ENCODE assay signal across 33 cellular contexts in genomic region chr1:224906340-224906739, GRCh38. TPM values are rescaled to one million over a fixed set of nuclear protein-coding genes. Genes with fewer than 3 reads are reported as not detected.
"Had no signal": no experiment of that assay in that cellular context is flagged by ENCODE, and none has a peak within 500 bp of the region (broad histone marks: within the 10 kb centered on the region; RNA-seq: fewer than 3 reads in every experiment).

No MANE protein-coding gene starts in this region.

- H3K4me3 ChIP-seq: adrenal gland, body of pancreas, breast epithelium had no signal

- H3K36me3 ChIP-seq: adrenal gland, brain microvascular endothelial cell, breast epithelium had no signal

- H3K9me3 ChIP-seq: adrenal gland had no signal

- H3K4me1 ChIP-seq: adrenal gland, body of pancreas, breast epithelium had no signal

- ATAC-seq: activated CD8-positive, alpha-beta T cell treated with anti-CD3 and anti-CD28 coated beads for 36 hours; activated naive CD4-positive, alpha-beta T cell treated with anti-CD3 and anti-CD28 coated beads, Interleukin-2, amount 50 U/mL, for 72 hours; activated T-cell treated with anti-CD3 and anti-CD28 coated beads, Interleukin-2, amount 50 U/mL, for 4 hours; activated T-cell treated with anti-CD3 and anti-CD28 coated beads, Interleukin-2, amount 50 U/mL, for 72 hours; activated T-helper 17 cell treated with anti-CD3 and anti-CD28 coated beads, Interleukin-2, amount 50 U/mL, for 72 hours; body of pancreas had no signal

- FAIRE-seq: astrocyte, TTC549 had no signal

- DNase-seq: activated B cell treated with CpG ODN at 0.5 μM for 24 hours; activated CD4-positive, alpha-beta memory T cell treated with anti-CD3 and anti-CD28 coated beads for 36 hours; activated CD4-positive, alpha-beta T cell treated with anti-CD3 and anti-CD28 coated beads for 4 hours; activated CD4-positive, alpha-beta T cell treated with anti-CD3 and anti-CD28 coated beads, Interleukin-2, amount 10 ng/mL, durations not matched to agents 24 days and 14 days; activated CD4-positive, alpha-beta T cell treated with anti-CD3 and anti-CD28 coated beads, Interleukin-2, amount 50 U/mL, for 1 hour; activated CD4-positive, alpha-beta T cell treated with anti-CD3 and anti-CD28 coated beads, Interleukin-2, amount 50 U/mL, for 4 hours; activated CD4-positive, CD25-positive, alpha-beta regulatory T cell treated with anti-CD3 and anti-CD28 coated beads, Interleukin-2, amount 50 U/mL, for 72 hours; activated CD8-positive, alpha-beta memory T cell treated with anti-CD3 and anti-CD28 coated beads, Interleukin-2, amount 50 U/mL, for 4 hours; activated CD8-positive, alpha-beta T cell treated with anti-CD3 and anti-CD28 coated beads for 36 hours; activated effector memory CD4-positive, alpha-beta T cell treated with anti-CD3 and anti-CD28 coated beads, Interleukin-2, amount 50 U/mL, for 16 hours; activated gamma-delta T cell treated with Interleukin-2 at 50 U/mL for 16 hours; activated naive CD4-positive, alpha-beta T cell; activated naive CD4-positive, alpha-beta T cell treated with anti-CD3 and anti-CD28 coated beads for 36 hours; activated naive CD4-positive, alpha-beta T cell treated with anti-CD3 and anti-CD28 coated beads, Interleukin-2, amount 50 U/mL, for 16 hours; activated naive CD8-positive, alpha-beta T cell treated with anti-CD3 and anti-CD28 coated beads for 36 hours; activated T-cell treated with anti-CD3 and anti-CD28 coated beads for 4 hours; activated T-cell treated with anti-CD3 and anti-CD28 coated beads, Interleukin-2, amount 50 U/mL, for 1 hour; activated T-cell treated with anti-CD3 and anti-CD28 coated beads, Interleukin-2, amount 50 U/mL, for 4 hours; activated T-cell treated with anti-CD3 and anti-CD28 coated beads, Interleukin-2, amount 50 U/mL, for 72 hours; adrenal gland; amniotic stem cell; aorta; body of pancreas; brain microvascular endothelial cell; central memory CD4-positive, alpha-beta T cell; T-helper 2 cell; T-helper 9 cell had no signal

- H3K27me3 ChIP-seq: adrenal gland, body of pancreas, brain microvascular endothelial cell, breast epithelium had no signal

- H3K27ac ChIP-seq: adrenal gland, body of pancreas, brain microvascular endothelial cell, breast epithelium, VCaP had no signal

RNA-seq across cellular contexts. Expression of gene DNAH14, which starts 23.1 kb away (rescaled TPM):
- total RNA-seq: activated B cell treated with CpG ODN at 0.5 μM for 24 hours; activated CD4-positive, alpha-beta T cell treated with anti-CD3 and anti-CD28 coated beads, Interleukin-2, amount 10 ng/mL, durations not matched to agents 24 days and 14 days had no signal
